1 cellular context compared by ENCODE assay signal in the genomic region with DNA sequence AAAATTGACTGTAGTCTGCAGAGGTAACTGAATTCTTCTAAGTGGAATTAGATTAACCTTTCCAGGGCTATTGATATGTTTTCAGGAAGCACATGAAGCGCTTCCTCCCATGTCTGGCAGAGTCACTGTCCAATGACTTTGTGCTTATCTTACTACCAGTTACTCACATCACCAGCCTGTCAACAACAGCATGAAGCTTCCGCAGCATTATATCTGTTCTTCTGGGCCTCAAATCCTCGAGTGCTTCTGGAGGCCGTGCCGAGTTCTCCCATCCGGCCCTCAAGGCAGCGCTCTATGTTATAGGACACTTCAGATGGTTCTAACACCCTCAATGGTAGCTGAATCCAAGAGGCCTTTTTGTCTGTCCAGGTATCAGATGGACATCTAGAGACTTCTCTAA.
TF ChIP-seq lines count a peak whose summit lies in the region.

No MANE protein-coding gene starts in this region.

TF ChIP-seq in K562, 482 proteins besides CTCF, POLR2A, EP300 and RAD21 (continued from another document and continues in another):
- no peak for TF ChIP-seq CGGBP1 (CRISPR knock-in tag; IDR thresholded peaks at IDR 0.05)
- no peak for TF ChIP-seq OTX1 (CRISPR knock-in tag; IDR thresholded peaks at IDR 0.05)
- no peak for TF ChIP-seq NFRKB (IDR thresholded peaks at IDR 0.05; ENCODE audit: low read depth)
- 0 out of 2 replicates have a peak, but pooled peaks have one; percentile 44 for TF ChIP-seq ZNF589 (CRISPR knock-in tag; IDR thresholded peaks at IDR 0.05; ENCODE audit: low read depth)
- TF ChIP-seq ZNF586 (CRISPR knock-in tag; conservative IDR thresholded peaks at IDR 0.05) = no peak
- peak; percentile 77; the same call in 1 of the 2 replicates for TF ChIP-seq CTBP1 (IDR thresholded peaks at IDR 0.05; ENCODE audit: borderline replicate concordance)
- peak; percentile 68 for TF ChIP-seq ZNF592 (IDR thresholded peaks at IDR 0.05)
- TF ChIP-seq PRPF4 (IDR thresholded peaks at IDR 0.05; ENCODE audit: insufficient read depth, low read depth, low read length, poor library complexity, severe bottlenecking) = no peak
- peak; percentile 62; the same call in 1 of the 2 replicates for TF ChIP-seq MITF (IDR thresholded peaks at IDR 0.05)
- TF ChIP-seq, protein P1, sequence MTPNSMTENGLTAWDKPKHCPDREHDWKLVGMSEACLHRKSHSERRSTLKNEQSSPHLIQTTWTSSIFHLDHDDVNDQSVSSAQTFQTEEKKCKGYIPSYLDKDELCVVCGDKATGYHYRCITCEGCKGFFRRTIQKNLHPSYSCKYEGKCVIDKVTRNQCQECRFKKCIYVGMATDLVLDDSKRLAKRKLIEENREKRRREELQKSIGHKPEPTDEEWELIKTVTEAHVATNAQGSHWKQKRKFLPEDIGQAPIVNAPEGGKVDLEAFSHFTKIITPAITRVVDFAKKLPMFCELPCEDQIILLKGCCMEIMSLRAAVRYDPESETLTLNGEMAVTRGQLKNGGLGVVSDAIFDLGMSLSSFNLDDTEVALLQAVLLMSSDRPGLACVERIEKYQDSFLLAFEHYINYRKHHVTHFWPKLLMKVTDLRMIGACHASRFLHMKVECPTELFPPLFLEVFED (CRISPR knock-in tag; conservative IDR thresholded peaks at IDR 0.05) = no peak
- TF ChIP-seq JUN (IDR thresholded peaks at IDR 0.05; ENCODE audit: borderline replicate concordance, low read depth, low read length) = peak; percentile 30; the same call in 1 of the 2 replicates
- no peak for TF ChIP-seq JUN (CRISPR knock-in tag; IDR thresholded peaks at IDR 0.05; ENCODE audit: borderline replicate concordance)
- peak; percentile 81 for TF ChIP-seq FOSL1 (tag; conservative IDR thresholded peaks at IDR 0.05)
- no peak for TF ChIP-seq NCOA2 (IDR thresholded peaks at IDR 0.05; ENCODE audit: partially characterized antibody in 2 of 2)
- TF ChIP-seq KLF6 (CRISPR knock-in tag; IDR thresholded peaks at IDR 0.05; ENCODE audit: borderline replicate concordance) = no peak
- TF ChIP-seq NCOR1 (IDR thresholded peaks at IDR 0.05) = peak; percentile 54; the same call in 1 of the 2 replicates
- TF ChIP-seq, protein P2, sequence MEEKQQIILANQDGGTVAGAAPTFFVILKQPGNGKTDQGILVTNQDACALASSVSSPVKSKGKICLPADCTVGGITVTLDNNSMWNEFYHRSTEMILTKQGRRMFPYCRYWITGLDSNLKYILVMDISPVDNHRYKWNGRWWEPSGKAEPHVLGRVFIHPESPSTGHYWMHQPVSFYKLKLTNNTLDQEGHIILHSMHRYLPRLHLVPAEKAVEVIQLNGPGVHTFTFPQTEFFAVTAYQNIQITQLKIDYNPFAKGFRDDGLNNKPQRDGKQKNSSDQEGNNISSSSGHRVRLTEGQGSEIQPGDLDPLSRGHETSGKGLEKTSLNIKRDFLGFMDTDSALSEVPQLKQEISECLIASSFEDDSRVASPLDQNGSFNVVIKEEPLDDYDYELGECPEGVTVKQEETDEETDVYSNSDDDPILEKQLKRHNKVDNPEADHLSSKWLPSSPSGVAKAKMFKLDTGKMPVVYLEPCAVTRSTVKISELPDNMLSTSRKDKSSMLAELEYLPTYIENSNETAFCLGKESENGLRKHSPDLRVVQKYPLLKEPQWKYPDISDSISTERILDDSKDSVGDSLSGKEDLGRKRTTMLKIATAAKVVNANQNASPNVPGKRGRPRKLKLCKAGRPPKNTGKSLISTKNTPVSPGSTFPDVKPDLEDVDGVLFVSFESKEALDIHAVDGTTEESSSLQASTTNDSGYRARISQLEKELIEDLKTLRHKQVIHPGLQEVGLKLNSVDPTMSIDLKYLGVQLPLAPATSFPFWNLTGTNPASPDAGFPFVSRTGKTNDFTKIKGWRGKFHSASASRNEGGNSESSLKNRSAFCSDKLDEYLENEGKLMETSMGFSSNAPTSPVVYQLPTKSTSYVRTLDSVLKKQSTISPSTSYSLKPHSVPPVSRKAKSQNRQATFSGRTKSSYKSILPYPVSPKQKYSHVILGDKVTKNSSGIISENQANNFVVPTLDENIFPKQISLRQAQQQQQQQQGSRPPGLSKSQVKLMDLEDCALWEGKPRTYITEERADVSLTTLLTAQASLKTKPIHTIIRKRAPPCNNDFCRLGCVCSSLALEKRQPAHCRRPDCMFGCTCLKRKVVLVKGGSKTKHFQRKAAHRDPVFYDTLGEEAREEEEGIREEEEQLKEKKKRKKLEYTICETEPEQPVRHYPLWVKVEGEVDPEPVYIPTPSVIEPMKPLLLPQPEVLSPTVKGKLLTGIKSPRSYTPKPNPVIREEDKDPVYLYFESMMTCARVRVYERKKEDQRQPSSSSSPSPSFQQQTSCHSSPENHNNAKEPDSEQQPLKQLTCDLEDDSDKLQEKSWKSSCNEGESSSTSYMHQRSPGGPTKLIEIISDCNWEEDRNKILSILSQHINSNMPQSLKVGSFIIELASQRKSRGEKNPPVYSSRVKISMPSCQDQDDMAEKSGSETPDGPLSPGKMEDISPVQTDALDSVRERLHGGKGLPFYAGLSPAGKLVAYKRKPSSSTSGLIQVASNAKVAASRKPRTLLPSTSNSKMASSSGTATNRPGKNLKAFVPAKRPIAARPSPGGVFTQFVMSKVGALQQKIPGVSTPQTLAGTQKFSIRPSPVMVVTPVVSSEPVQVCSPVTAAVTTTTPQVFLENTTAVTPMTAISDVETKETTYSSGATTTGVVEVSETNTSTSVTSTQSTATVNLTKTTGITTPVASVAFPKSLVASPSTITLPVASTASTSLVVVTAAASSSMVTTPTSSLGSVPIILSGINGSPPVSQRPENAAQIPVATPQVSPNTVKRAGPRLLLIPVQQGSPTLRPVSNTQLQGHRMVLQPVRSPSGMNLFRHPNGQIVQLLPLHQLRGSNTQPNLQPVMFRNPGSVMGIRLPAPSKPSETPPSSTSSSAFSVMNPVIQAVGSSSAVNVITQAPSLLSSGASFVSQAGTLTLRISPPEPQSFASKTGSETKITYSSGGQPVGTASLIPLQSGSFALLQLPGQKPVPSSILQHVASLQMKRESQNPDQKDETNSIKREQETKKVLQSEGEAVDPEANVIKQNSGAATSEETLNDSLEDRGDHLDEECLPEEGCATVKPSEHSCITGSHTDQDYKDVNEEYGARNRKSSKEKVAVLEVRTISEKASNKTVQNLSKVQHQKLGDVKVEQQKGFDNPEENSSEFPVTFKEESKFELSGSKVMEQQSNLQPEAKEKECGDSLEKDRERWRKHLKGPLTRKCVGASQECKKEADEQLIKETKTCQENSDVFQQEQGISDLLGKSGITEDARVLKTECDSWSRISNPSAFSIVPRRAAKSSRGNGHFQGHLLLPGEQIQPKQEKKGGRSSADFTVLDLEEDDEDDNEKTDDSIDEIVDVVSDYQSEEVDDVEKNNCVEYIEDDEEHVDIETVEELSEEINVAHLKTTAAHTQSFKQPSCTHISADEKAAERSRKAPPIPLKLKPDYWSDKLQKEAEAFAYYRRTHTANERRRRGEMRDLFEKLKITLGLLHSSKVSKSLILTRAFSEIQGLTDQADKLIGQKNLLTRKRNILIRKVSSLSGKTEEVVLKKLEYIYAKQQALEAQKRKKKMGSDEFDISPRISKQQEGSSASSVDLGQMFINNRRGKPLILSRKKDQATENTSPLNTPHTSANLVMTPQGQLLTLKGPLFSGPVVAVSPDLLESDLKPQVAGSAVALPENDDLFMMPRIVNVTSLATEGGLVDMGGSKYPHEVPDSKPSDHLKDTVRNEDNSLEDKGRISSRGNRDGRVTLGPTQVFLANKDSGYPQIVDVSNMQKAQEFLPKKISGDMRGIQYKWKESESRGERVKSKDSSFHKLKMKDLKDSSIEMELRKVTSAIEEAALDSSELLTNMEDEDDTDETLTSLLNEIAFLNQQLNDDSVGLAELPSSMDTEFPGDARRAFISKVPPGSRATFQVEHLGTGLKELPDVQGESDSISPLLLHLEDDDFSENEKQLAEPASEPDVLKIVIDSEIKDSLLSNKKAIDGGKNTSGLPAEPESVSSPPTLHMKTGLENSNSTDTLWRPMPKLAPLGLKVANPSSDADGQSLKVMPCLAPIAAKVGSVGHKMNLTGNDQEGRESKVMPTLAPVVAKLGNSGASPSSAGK (IDR thresholded peaks at IDR 0.05) = no peak; the same call in 1 of the 2 replicates
- TF ChIP-seq, protein P3, sequence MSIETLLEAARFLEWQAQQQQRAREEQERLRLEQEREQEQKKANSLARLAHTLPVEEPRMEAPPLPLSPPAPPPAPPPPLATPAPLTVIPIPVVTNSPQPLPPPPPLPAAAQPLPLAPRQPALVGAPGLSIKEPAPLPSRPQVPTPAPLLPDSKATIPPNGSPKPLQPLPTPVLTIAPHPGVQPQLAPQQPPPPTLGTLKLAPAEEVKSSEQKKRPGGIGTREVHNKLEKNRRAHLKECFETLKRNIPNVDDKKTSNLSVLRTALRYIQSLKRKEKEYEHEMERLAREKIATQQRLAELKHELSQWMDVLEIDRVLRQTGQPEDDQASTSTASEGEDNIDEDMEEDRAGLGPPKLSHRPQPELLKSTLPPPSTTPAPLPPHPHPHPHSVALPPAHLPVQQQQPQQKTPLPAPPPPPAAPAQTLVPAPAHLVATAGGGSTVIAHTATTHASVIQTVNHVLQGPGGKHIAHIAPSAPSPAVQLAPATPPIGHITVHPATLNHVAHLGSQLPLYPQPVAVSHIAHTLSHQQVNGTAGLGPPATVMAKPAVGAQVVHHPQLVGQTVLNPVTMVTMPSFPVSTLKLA (conservative IDR thresholded peaks at IDR 0.05) = peak in 1 of 2 experiments; percentile 66; a peak in 2 of 4 replicates
- TF ChIP-seq TEAD1 (CRISPR knock-in tag; IDR thresholded peaks at IDR 0.05) = 0 out of 4 replicates have a peak, but pooled peaks of 1 of the 2 experiments have one; percentile 28
- peak; percentile 76; the same call in 1 of the 2 replicates for TF ChIP-seq DPF2 (IDR thresholded peaks at IDR 0.05)
- no peak for TF ChIP-seq TCFL5 (CRISPR knock-in tag; conservative IDR thresholded peaks at IDR 0.05)
- no peak for TF ChIP-seq ZNF239 (CRISPR knock-in tag; IDR thresholded peaks at IDR 0.05)
- TF ChIP-seq PML (IDR thresholded peaks at IDR 0.05; ENCODE audit: low read length) = 0 out of 2 replicates have a peak, but pooled peaks have one; percentile 66
- TF ChIP-seq CREB5 (CRISPR knock-in tag; IDR thresholded peaks at IDR 0.05) = no peak
- peak; percentile 68; the same call in 1 of the 2 replicates for TF ChIP-seq MYNN (IDR thresholded peaks at IDR 0.05)
- TF ChIP-seq MYNN (CRISPR knock-in tag; IDR thresholded peaks at IDR 0.05) = no peak
- TF ChIP-seq, protein P4, sequence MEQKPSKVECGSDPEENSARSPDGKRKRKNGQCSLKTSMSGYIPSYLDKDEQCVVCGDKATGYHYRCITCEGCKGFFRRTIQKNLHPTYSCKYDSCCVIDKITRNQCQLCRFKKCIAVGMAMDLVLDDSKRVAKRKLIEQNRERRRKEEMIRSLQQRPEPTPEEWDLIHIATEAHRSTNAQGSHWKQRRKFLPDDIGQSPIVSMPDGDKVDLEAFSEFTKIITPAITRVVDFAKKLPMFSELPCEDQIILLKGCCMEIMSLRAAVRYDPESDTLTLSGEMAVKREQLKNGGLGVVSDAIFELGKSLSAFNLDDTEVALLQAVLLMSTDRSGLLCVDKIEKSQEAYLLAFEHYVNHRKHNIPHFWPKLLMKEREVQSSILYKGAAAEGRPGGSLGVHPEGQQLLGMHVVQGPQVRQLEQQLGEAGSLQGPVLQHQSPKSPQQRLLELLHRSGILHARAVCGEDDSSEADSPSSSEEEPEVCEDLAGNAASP (IDR thresholded peaks at IDR 0.05) = no peak
- no peak for TF ChIP-seq KAT7 (CRISPR knock-in tag; IDR thresholded peaks at IDR 0.05; ENCODE audit: borderline replicate concordance)
- peak; percentile 47 for TF ChIP-seq HDAC3 (IDR thresholded peaks at IDR 0.05; ENCODE audit: borderline replicate concordance, partially characterized antibody)
